Comparison of ENCODE assay signal across 29 cellular contexts in the genomic region with DNA sequence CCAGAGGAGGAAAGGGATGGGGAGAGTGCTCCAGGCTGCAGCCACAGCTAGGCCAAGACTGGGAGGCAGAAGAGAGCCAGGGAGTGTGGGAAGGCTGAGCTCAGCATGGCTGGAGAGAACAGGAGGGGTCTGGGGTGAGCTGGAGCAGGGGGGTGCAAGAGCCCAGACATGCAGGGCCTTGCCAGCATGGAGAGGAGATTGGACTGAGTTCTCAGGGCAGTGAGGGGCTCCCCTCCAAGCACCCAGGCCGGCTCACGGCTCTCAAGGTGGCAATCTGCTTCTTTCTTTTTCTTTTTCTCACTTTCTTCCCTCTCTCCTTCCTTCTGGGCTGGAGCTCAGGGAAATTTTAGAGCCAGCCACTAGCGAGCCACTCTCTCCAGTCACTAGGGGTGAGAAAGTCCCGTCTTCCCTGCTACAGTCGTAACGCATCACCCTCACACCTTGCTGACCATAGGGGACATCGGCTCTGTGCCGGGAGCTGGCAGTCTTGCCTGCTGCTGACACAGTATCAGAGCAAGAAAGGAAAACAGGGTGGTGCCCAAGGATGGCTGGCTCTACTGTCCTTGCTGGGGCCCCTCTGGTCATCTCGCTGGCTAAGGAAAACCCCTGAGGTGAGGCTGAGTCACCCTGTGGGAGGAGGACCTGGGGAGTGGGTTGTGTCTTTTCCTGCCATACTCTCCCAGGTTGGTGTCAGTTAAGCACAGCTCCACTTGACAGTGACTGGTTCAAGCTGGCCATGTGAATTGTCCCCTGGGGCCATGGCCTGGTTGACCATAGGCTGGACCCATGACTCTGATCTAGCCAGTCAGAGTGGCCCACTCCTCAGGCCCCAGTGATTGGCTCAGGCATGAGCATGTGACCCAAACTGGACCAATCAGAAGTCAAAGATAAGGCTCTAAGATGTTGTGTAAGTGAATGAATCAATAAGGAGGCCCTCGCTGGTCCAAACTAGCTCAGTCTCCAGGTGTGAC.
DNase-seq lines count a peak whose midpoint lies in the region; ATAC-seq, FAIRE-seq and TF ChIP-seq lines count a peak whose summit lies in the region.
"Had no signal": no experiment of that assay in that cellular context is flagged by ENCODE, and none has a peak within 500 bp of the region (broad histone marks: within the 10 kb centered on the region; RNA-seq: fewer than 3 reads in every experiment).

No MANE protein-coding gene starts in this region.

- no peaks in the 10 kb centered on the region for H3K9me3 Mint-ChIP-seq in activated naive CD8-positive, alpha-beta T cell treated with anti-CD3 and anti-CD28 coated beads, Interleukin-2, amount 50 U/mL, for 24 hours
- H3K9me3 Mint-ChIP-seq in activated naive CD8-positive, alpha-beta T cell treated with anti-CD3 and anti-CD28 coated beads for 36 hours: no peaks in the 10 kb centered on the region
- H3K9me3 Mint-ChIP-seq in endodermal cell (no peaks in the 10 kb centered on the region), Calu3 (ENCODE audit: low read depth, unreplicated experiment) (peaks cover 2% of the 10 kb centered on the region), T-cell (peaks cover 0 to 3% (median 0%) of the 10 kb centered on the region in 3 donors)
- H3K9me3 Mint-ChIP-seq: activated B cell treated with CpG ODN at 0.5 μM for 24 hours; CD8-positive, alpha-beta T cell; GM23338 had no signal

- H3K4me1 Mint-ChIP-seq in activated naive CD8-positive, alpha-beta T cell treated with anti-CD3 and anti-CD28 coated beads, Interleukin-2, amount 50 U/mL, for 24 hours: no peaks in the 10 kb centered on the region
- H3K4me1 Mint-ChIP-seq in activated naive CD8-positive, alpha-beta T cell treated with anti-CD3 and anti-CD28 coated beads for 36 hours: peaks cover 3% of the 10 kb centered on the region
- H3K4me1 Mint-ChIP-seq in endodermal cell (no peaks in the 10 kb centered on the region), Calu3 (ENCODE audit: low read depth, unreplicated experiment) (peaks cover 10% of the 10 kb centered on the region), T-cell (no peaks in the 10 kb centered on the region)
- H3K4me1 Mint-ChIP-seq: activated B cell treated with CpG ODN at 0.5 μM for 24 hours, GM23338 had no signal

- peaks cover under 1% of the 10 kb centered on the region for H3K27me3 Mint-ChIP-seq in activated naive CD8-positive, alpha-beta T cell treated with anti-CD3 and anti-CD28 coated beads, Interleukin-2, amount 50 U/mL, for 24 hours
- H3K27me3 Mint-ChIP-seq in activated naive CD8-positive, alpha-beta T cell treated with anti-CD3 and anti-CD28 coated beads for 36 hours: peaks cover 4% of the 10 kb centered on the region
- H3K27me3 Mint-ChIP-seq in endodermal cell (ENCODE audit: insufficient read depth): peaks cover 4% of the 10 kb centered on the region
- H3K27me3 Mint-ChIP-seq in Calu3 (ENCODE audit: unreplicated experiment): peaks cover 15% of the 10 kb centered on the region
- H3K27me3 Mint-ChIP-seq in T-cell: peaks cover 0 to 3% of the 10 kb centered on the region in 2 donors

- peak; percentile 10 for ATAC-seq in activated naive CD8-positive, alpha-beta T cell treated with anti-CD3 and anti-CD28 coated beads, Interleukin-2, amount 50 U/mL, for 24 hours
- peak; percentile 14 for ATAC-seq in stimulated activated naive CD8-positive, alpha-beta T cell treated with anti-CD3 and anti-CD28 coated beads, Interleukin-15, Interleukin-2, amounts not matched to agents 100 U/mL and 50 U/mL, for 24 hours
- ATAC-seq in T-cell (replicated peaks in 1 of 4): no peak
- ATAC-seq: CD8-positive, alpha-beta T cell; foreskin keratinocyte; GM23338; naive thymus-derived CD8-positive, alpha-beta T cell; upper lobe of right lung had no signal

- no peak overlapping the region for H3K27ac ChIP-seq in endodermal cell (ENCODE audit: low read depth, low read length)
- H3K27ac ChIP-seq: adrenal gland, foreskin keratinocyte, hepatocyte, left ventricle myocardium inferior, upper lobe of right lung had no signal

- BruUV-seq in Calu3 (replicated peaks; lab: Mats Ljungman, UMichigan): no TSS peak

- no peak for FAIRE-seq in RCC 7860 (lab: Jason Lieb, UNC)

- CTCF ChIA-PET in Calu3 (lab: Charles Lee): interaction anchor here (0.6 kb wide), 1 partner anchor 83 kb away, joined by 5 read pairs; no protein-coding TSS in a partner anchor
- CTCF ChIA-PET in T-cell (lab: Charles Lee): no interaction called here

- no peaks in the 10 kb centered on the region for H3K9me3 ChIP-seq in endodermal cell (ENCODE audit: control insufficient read depth, low read length)
- H3K9me3 ChIP-seq: adrenal gland, upper lobe of right lung had no signal

- H3K27me3 ChIP-seq in endodermal cell (ENCODE audit: control insufficient read depth, insufficient read depth, low read length, poor library complexity, severe bottlenecking): no peaks in the 10 kb centered on the region
- H3K27me3 ChIP-seq: adrenal gland, hepatocyte, upper lobe of right lung had no signal

- no peak for DNase-seq in activated naive CD8-positive, alpha-beta T cell treated with anti-CD3 and anti-CD28 coated beads, Interleukin-2, amount 50 U/mL, for 24 hours
- no peak for DNase-seq in activated naive CD8-positive, alpha-beta T cell treated with anti-CD3 and anti-CD28 coated beads for 36 hours
- DNase-seq in RCC 7860 (ENCODE audit: low spot score) (peak; percentile 72), endodermal cell (peak; percentile 49), Calu3 (no peak), T-cell (no peak)
- DNase-seq in stimulated activated naive CD8-positive, alpha-beta T cell treated with anti-CD3 and anti-CD28 coated beads, Interleukin-15, Interleukin-2, amounts not matched to agents 100 U/mL and 50 U/mL, for 24 hours: no peak
- no peak for DNase-seq in stimulated activated CD4-positive, alpha-beta T cell treated with anti-CD3 and anti-CD28 coated beads, Interleukin-4, amount 100 ng/mL, for 24 hours
- DNase-seq: 8988T; activated B cell treated with CpG ODN at 0.5 μM for 24 hours; activated CD4-positive, alpha-beta T cell treated with anti-CD3 and anti-CD28 coated beads, Interleukin-2, amount 50 U/mL, for 48 hours; activated gamma-delta T cell treated with Interleukin-2 at 50 U/mL for 16 hours; DMS53; effector CD8-positive, alpha-beta T cell; foreskin keratinocyte; GF-D8; Kasumi-1; left ventricle myocardium inferior; midbrain; naive thymus-derived CD8-positive, alpha-beta T cell; NCI-H1694 treated with DMSO at 0.1 percent for 48 hours; NCI-H2171 treated with DMSO at 0.1 percent for 48 hours; NCI-H524 treated with DMSO at 0.1 percent for 48 hours; upper lobe of right lung had no signal

- WGBS in endodermal cell (ENCODE audit: insufficient coverage in 1 of 2, insufficient read length in 1 of 2), 2 experiments: 88 to 96% methylated on average over 9 to 10 of the region's 10 CpGs

- H3K36me3 Mint-ChIP-seq in activated naive CD8-positive, alpha-beta T cell treated with anti-CD3 and anti-CD28 coated beads, Interleukin-2, amount 50 U/mL, for 24 hours (ENCODE audit: low read depth): no peaks in the 10 kb centered on the region
- no peaks in the 10 kb centered on the region for H3K36me3 Mint-ChIP-seq in activated naive CD8-positive, alpha-beta T cell treated with anti-CD3 and anti-CD28 coated beads for 36 hours
- H3K36me3 Mint-ChIP-seq in endodermal cell (ENCODE audit: low read depth): no peaks in the 10 kb centered on the region
- no peaks in the 10 kb centered on the region for H3K36me3 Mint-ChIP-seq in Calu3 (ENCODE audit: insufficient read depth, unreplicated experiment)
- H3K36me3 Mint-ChIP-seq in T-cell: no peaks in the 10 kb centered on the region
- H3K36me3 Mint-ChIP-seq: brain; CD8-positive, alpha-beta T cell; naive thymus-derived CD8-positive, alpha-beta T cell had no signal

- no peaks in the 10 kb centered on the region for H3K4me1 ChIP-seq in endodermal cell (ENCODE audit: control insufficient read depth, insufficient read depth, low read length)
- H3K4me1 ChIP-seq: adrenal gland, foreskin keratinocyte, left ventricle myocardium inferior, upper lobe of right lung had no signal

- H3K9ac ChIP-seq in endodermal cell (ENCODE audit: extremely low read depth, low read length, poor library complexity, severe bottlenecking): no peak overlapping the region

- H3K27ac Mint-ChIP-seq in activated naive CD8-positive, alpha-beta T cell treated with anti-CD3 and anti-CD28 coated beads, Interleukin-2, amount 50 U/mL, for 24 hours: no peak overlapping the region
- H3K27ac Mint-ChIP-seq in activated naive CD8-positive, alpha-beta T cell treated with anti-CD3 and anti-CD28 coated beads for 36 hours: no peak overlapping the region
- no peak overlapping the region for H3K27ac Mint-ChIP-seq in endodermal cell
- H3K27ac Mint-ChIP-seq in Calu3 (ENCODE audit: unreplicated experiment): no peak overlapping the region
- H3K27ac Mint-ChIP-seq in T-cell: no peak overlapping the region
- H3K27ac Mint-ChIP-seq: activated B cell treated with CpG ODN at 0.5 μM for 24 hours; CD8-positive, alpha-beta T cell; GM23338 had no signal

- no peak for TF ChIP-seq CTCF in endodermal cell (conservative IDR thresholded peaks at IDR 0.05)
- TF ChIP-seq CTCF in Calu3 (IDR thresholded peaks at IDR 0.05; ENCODE audit: unreplicated experiment): no peak

- H3K4me3 Mint-ChIP-seq in activated naive CD8-positive, alpha-beta T cell treated with anti-CD3 and anti-CD28 coated beads, Interleukin-2, amount 50 U/mL, for 24 hours: no peak overlapping the region
- no peak overlapping the region for H3K4me3 Mint-ChIP-seq in activated naive CD8-positive, alpha-beta T cell treated with anti-CD3 and anti-CD28 coated beads for 36 hours
- H3K4me3 Mint-ChIP-seq in endodermal cell (no peak overlapping the region), Calu3 (ENCODE audit: low read depth, unreplicated experiment) (no peak overlapping the region), T-cell (no peak overlapping the region)
- H3K4me3 Mint-ChIP-seq: activated B cell treated with CpG ODN at 0.5 μM for 24 hours; CD8-positive, alpha-beta T cell; GM23338; naive thymus-derived CD8-positive, alpha-beta T cell had no signal

- H3K36me3 ChIP-seq in endodermal cell (ENCODE audit: control insufficient read depth, insufficient read depth, low read length): no peaks in the 10 kb centered on the region
- H3K36me3 ChIP-seq: adrenal gland, left ventricle myocardium inferior, upper lobe of right lung had no signal

- H3K4me3 ChIP-seq in endodermal cell (ENCODE audit: low read length): no peak overlapping the region
- H3K4me3 ChIP-seq: adrenal gland, GM23338, hepatocyte, left ventricle myocardium inferior, upper lobe of right lung had no signal

- intact Hi-C loops in Calu3 (cut with micrococcal nuclease; ENCODE audit: unreplicated experiment): no loop called here

- POLR2A ChIA-PET in T-cell (lab: Charles Lee): no interaction called here

Comparison
In these comparisons a context has a peak if more than half of its experiments do, and no peak if none do; other contexts are left out.
1. ATAC-seq: peak in activated naive CD8-positive, alpha-beta T cell treated with anti-CD3 and anti-CD28 coated beads, Interleukin-2, amount 50 U/mL, for 24 hours (single experiment) and stimulated activated naive CD8-positive, alpha-beta T cell treated with anti-CD3 and anti-CD28 coated beads, Interleukin-15, Interleukin-2, amounts not matched to agents 100 U/mL and 50 U/mL, for 24 hours (single experiment); none in T-cell (0 of 4).
2. DNase-seq: peak in RCC 7860 (single experiment) and endodermal cell (single experiment); none in activated naive CD8-positive, alpha-beta T cell treated with anti-CD3 and anti-CD28 coated beads, Interleukin-2, amount 50 U/mL, for 24 hours (single experiment), activated naive CD8-positive, alpha-beta T cell treated with anti-CD3 and anti-CD28 coated beads for 36 hours (single experiment), stimulated activated naive CD8-positive, alpha-beta T cell treated with anti-CD3 and anti-CD28 coated beads, Interleukin-15, Interleukin-2, amounts not matched to agents 100 U/mL and 50 U/mL, for 24 hours (single experiment), Calu3 (single experiment), stimulated activated CD4-positive, alpha-beta T cell treated with anti-CD3 and anti-CD28 coated beads, Interleukin-4, amount 100 ng/mL, for 24 hours (single experiment) and T-cell (0 of 34).